ENCODE assay signal across 8 cellular contexts in the genomic region with DNA sequence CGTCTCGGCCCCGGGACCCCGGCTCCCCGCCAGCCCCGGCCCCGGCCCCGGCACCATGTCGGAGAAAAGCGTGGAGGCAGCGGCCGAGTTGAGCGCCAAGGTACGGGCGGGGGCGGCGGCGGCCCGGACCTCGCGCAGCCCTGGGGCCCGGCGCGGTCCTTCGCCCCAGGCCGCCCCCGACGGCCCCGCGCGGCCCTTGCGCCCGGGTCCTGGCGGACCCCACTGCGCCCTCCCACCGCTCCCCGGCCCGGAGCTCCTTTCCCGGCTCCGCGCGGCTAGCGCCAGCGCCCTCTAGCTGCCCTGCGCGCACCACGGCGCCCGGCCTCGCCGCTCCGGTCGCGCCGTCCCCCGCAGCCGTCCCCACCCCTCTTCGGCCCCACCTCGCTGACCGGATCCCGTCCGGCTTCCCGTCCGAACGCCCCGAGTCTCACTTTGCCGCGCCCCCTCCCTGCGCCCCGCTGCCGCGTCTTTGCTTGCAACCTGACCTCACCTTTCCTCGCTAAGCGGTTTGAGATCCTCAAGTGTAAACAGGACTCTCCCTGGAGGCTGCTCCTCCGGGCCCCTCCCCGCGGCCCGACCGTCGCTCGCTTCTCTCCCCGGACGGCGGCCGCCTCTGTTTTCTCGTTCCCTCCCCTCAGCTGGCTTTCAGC. TPM values are rescaled to one million over a fixed set of nuclear protein-coding genes. Genes with fewer than 3 reads are reported as not detected.
DNase-seq lines count a peak whose midpoint lies in the region; ATAC-seq and TF ChIP-seq lines count a peak whose summit lies in the region.

No MANE protein-coding gene starts in this region.

- no peaks in the 10 kb centered on the region for H3K27me3 ChIP-seq in esophagus muscularis mucosa
- no peaks in the 10 kb centered on the region for H3K27me3 ChIP-seq in mucosa of rectum (ENCODE audit: control insufficient read depth in 2 of 2, insufficient read depth in 2 of 2, low read length in 2 of 2)
- H3K27me3 ChIP-seq in thoracic aorta (replicated peaks; ENCODE audit: insufficient read depth): no peaks in the 10 kb centered on the region

- H3K4me3 ChIP-seq in AG10803 (ENCODE audit: low read length) (peak overlapping the region; percentile 87), esophagus muscularis mucosa (peak overlapping the region; percentile 63 to 93 (median 78)), mucosa of rectum (ENCODE audit: low read length in 2 of 2) (peak overlapping the region; percentile 81 to 84), thoracic aorta (peak overlapping the region; percentile 97)

- ATAC-seq in GM18505 (IDR thresholded peaks at IDR 0.05; ENCODE audit: unreplicated experiment): peak; percentile 56
- peak; percentile 45 for ATAC-seq in HG03159 (IDR thresholded peaks at IDR 0.05; ENCODE audit: unreplicated experiment)
- ATAC-seq in thoracic aorta (ENCODE audit: insufficient number of reproducible peaks, low FRiP score, low read depth): no peak

- TF ChIP-seq POLR2A in GM18505 (IDR thresholded peaks at IDR 0.05; ENCODE audit: borderline replicate concordance, extremely low read depth, insufficient read depth, insufficient read length) (no peak), esophagus muscularis mucosa (IDR thresholded peaks at IDR 0.05; ENCODE audit: low read depth) (peak; percentile 8)

- H3K36me3 ChIP-seq in esophagus muscularis mucosa (peaks cover 12 to 25% (median 21%) of the 10 kb centered on the region in 4 donors), mucosa of rectum (ENCODE audit: control insufficient read depth in 2 of 2, insufficient read depth in 2 of 2, low read length in 2 of 2) (peaks cover 0 to 2% of the 10 kb centered on the region in 2 donors), thoracic aorta (peaks cover 22% of the 10 kb centered on the region)

- H3K9ac ChIP-seq in mucosa of rectum (ENCODE audit: low read depth in 1 of 2, low read length in 2 of 2): peak overlapping the region; percentile 70 to 74

- TF ChIP-seq EP300 in esophagus muscularis mucosa (IDR thresholded peaks at IDR 0.05): no peak

- 1% methylated on average over 41 of the region's 86 CpGs for WGBS in esophagus muscularis mucosa

- H3K4me1 ChIP-seq in esophagus muscularis mucosa: peaks cover 54 to 80% (median 75%) of the 10 kb centered on the region in 4 donors
- H3K4me1 ChIP-seq in mucosa of rectum (ENCODE audit: control insufficient read depth in 2 of 2, insufficient read depth in 2 of 2, low read length in 2 of 2): peaks cover 36 to 39% of the 10 kb centered on the region in 2 donors
- peaks cover 22 to 54% of the 10 kb centered on the region in 2 donors for H3K4me1 ChIP-seq in thoracic aorta (ENCODE audit: control insufficient read depth in 1 of 2, low read depth in 2 of 2)

- DNase-seq in AG10803 (ENCODE audit: low read depth): peak; percentile 60
- peak; percentile 83 for DNase-seq in NCI-H69 (lab: John Stamatoyannopoulos, UW)
- peak; percentile 74 to 78 for DNase-seq in activated T-cell treated with anti-CD3 and anti-CD28 coated beads, Interleukin-2, amount 50 U/mL, for 48 hours
- no peak for DNase-seq in esophagus muscularis mucosa (ENCODE audit: extremely low spot score)
- DNase-seq in thoracic aorta (ENCODE audit: low spot score): no peak

- TF ChIP-seq CTCF in AG10803 (conservative IDR thresholded peaks at IDR 0.05; ENCODE audit: low read length) (peak; percentile 41), esophagus muscularis mucosa (IDR thresholded peaks at IDR 0.05) (peak; percentile 78 to 89 (median 79)), thoracic aorta (IDR thresholded peaks at IDR 0.05) (peak; percentile 59)

- H3K9me3 ChIP-seq in esophagus muscularis mucosa: no peaks in the 10 kb centered on the region
- H3K9me3 ChIP-seq in mucosa of rectum (ENCODE audit: control insufficient read depth in 2 of 2, low read length in 2 of 2): no peaks in the 10 kb centered on the region
- no peaks in the 10 kb centered on the region for H3K9me3 ChIP-seq in thoracic aorta

- H3K27ac ChIP-seq in esophagus muscularis mucosa (replicated peaks in 1 of 4) (peak overlapping the region; percentile 95 to 100 (median 96)), mucosa of rectum (ENCODE audit: low read depth in 2 of 2, low read length in 2 of 2) (peak overlapping the region; percentile 78 to 81), thoracic aorta (peak overlapping the region; percentile 86 to 95)

- intact Hi-C loops in esophagus muscularis mucosa (cut with DNase I): loop anchor here (1.0 kb wide), 1 partner anchor 13 kb away; a partner anchor contains a TSS

RNA-seq across cellular contexts. Expression of a gene that starts 0.6 kb away (rescaled TPM):
- total RNA-seq in esophagus muscularis mucosa (100 to 1,000 TPM; 256 to 419 (median 338) TPM), thoracic aorta (100 to 1,000 TPM; 168 to 186 TPM)

RNA-seq across cellular contexts. Expression of a gene that starts 5.5 kb away (rescaled TPM):
- total RNA-seq in esophagus muscularis mucosa: 1 to 10 TPM; 1.7 to 4.0 (median 2.9) TPM
- total RNA-seq in thoracic aorta: 1 to 10 TPM in 1 of 2 donors, under 1 TPM in 1; 0.95 to 1.5 TPM

RNA-seq across cellular contexts. Expression of a gene that starts 13.8 kb away (rescaled TPM):
- total RNA-seq in esophagus muscularis mucosa (100 to 1,000 TPM; 169 to 247 (median 214) TPM), thoracic aorta (100 to 1,000 TPM; 129 to 179 TPM)

RNA-seq across cellular contexts. Expression of a gene that starts 22.6 kb away (rescaled TPM):
- total RNA-seq in esophagus muscularis mucosa: 10 to 100 TPM in 2 of 4 donors, 1 to 10 TPM in 2; 6.6 to 16.2 (median 10.1) TPM
- total RNA-seq in thoracic aorta: 10 to 100 TPM; 22.3 to 25.0 TPM

RNA-seq across cellular contexts. Expression of a gene that starts 42.9 kb away (rescaled TPM):
- total RNA-seq in esophagus muscularis mucosa: 10 to 100 TPM; 51.9 to 71.8 (median 63.0) TPM
- 10 to 100 TPM; 69.9 to 78.2 TPM for total RNA-seq in thoracic aorta

Comparison
In these comparisons a context has a peak if more than half of its experiments do, and no peak if none do; other contexts are left out.
1. DNase-seq: peak in AG10803 (single experiment), NCI-H69 (single experiment) and activated T-cell treated with anti-CD3 and anti-CD28 coated beads, Interleukin-2, amount 50 U/mL, for 48 hours (2 of 2); none in esophagus muscularis mucosa (single experiment) and thoracic aorta (single experiment).
2. Peak in every context shown above with its lines, with median percentiles within 50 percentile points of each other: H3K4me3 ChIP-seq, CTCF ChIP-seq and H3K27ac ChIP-seq.